ENCODE assay signal across 27 cellular contexts in the genomic region with DNA sequence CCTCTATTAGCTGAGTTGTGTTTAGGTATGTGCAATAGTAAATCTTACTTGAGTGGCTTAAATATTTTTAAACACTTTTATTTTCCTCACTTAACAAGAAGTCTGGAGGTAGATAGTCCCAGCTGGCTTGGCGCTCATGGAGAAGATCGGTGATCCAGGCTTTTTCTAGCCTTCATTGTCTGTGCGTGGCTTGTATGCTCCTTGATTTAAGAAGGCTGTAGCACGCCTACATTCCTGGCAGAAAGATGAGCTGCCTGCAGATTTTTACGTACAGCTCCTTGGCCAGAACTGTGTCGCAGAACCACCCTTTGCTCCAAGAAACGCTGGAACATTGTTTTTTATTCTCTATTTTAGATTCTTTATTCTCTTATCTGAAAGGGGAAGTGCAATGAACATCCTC.
"Had no signal": no experiment of that assay in that cellular context is flagged by ENCODE, and none has a peak within 500 bp of the region (broad histone marks: within the 10 kb centered on the region; RNA-seq: fewer than 3 reads in every experiment).

No MANE protein-coding gene starts in this region.

- H3K27me3 Mint-ChIP-seq: progenitor cell of endocrine pancreas; stimulated activated memory B cell treated with anti-CD40 and anti-IgM and Interleukin-4, amounts not matched to agents 10 μg/mL and 1 μg/mL and 100 μg/mL, for 72 hours had no signal

- H3K4me3 ChIP-seq: left ventricle myocardium inferior, lung, mucosa of descending colon, right atrium auricular region, right lobe of liver, smooth muscle cell, testis, thyroid gland, transverse colon, upper lobe of left lung had no signal

- H3K4me3 Mint-ChIP-seq: memory B cell; naive thymus-derived CD8-positive, alpha-beta T cell; nephron; neural crest cell; stimulated activated memory B cell treated with anti-CD40 and anti-IgM and Interleukin-4, amounts not matched to agents 10 μg/mL and 1 μg/mL and 100 μg/mL, for 72 hours; stimulated activated naive CD8-positive, alpha-beta T cell treated with anti-CD3 and anti-CD28 coated beads, Interleukin-15, amount 100 ng/mL, for 72 hours had no signal

- H3K4me1 Mint-ChIP-seq: memory B cell; naive thymus-derived CD8-positive, alpha-beta T cell; neural crest cell; stimulated activated memory B cell treated with anti-CD40 and anti-IgM and Interleukin-4, amounts not matched to agents 10 μg/mL and 1 μg/mL and 100 μg/mL, for 72 hours; stimulated activated naive CD8-positive, alpha-beta T cell treated with anti-CD3 and anti-CD28 coated beads, Interleukin-15, amount 100 ng/mL, for 72 hours had no signal

- DNase-seq: left ventricle myocardium inferior; midbrain; mucosa of descending colon; naive thymus-derived CD8-positive, alpha-beta T cell; nucleus accumbens; right lobe of liver; stimulated activated CD4-positive, alpha-beta T cell treated with anti-CD3 and anti-CD28 coated beads, Interleukin-1b, Interleukin-23, amount 100 ng/mL, for 48 hours; stimulated activated CD4-positive, alpha-beta T cell treated with anti-CD3 and anti-CD28 coated beads, Interleukin-2, amount 100 ng/mL, for 48 hours; stimulated activated CD4-positive, alpha-beta T cell treated with anti-CD3 and anti-CD28 coated beads, Interleukin-4, amount 100 ng/mL, for 4 hours; stimulated activated CD8-positive, alpha-beta memory T cell treated with anti-CD3 and anti-CD28 coated beads, Interleukin-4, amount 100 ng/mL, for 48 hours; stimulated activated naive CD4-positive, alpha-beta T cell treated with Interleukin-2 at 50 U/mL for 16 hours; stimulated activated naive CD8-positive, alpha-beta T cell treated with anti-CD3 and anti-CD28 coated beads, Interleukin-15, amount 100 ng/mL, for 72 hours; substantia nigra; testis; thyroid gland; transverse colon; upper lobe of left lung had no signal

- H3K9me3 Mint-ChIP-seq: memory B cell; stimulated activated naive CD8-positive, alpha-beta T cell treated with anti-CD3 and anti-CD28 coated beads, Interleukin-15, amount 100 ng/mL, for 72 hours had no signal

- H3K27ac Mint-ChIP-seq: memory B cell; naive thymus-derived CD8-positive, alpha-beta T cell; progenitor cell of endocrine pancreas; stimulated activated memory B cell treated with anti-CD40 and anti-IgM and Interleukin-4, amounts not matched to agents 10 μg/mL and 1 μg/mL and 100 μg/mL, for 72 hours had no signal

- H3K36me3 Mint-ChIP-seq: memory B cell; naive thymus-derived CD8-positive, alpha-beta T cell; stimulated activated memory B cell treated with anti-CD40 and anti-IgM and Interleukin-4, amounts not matched to agents 10 μg/mL and 1 μg/mL and 100 μg/mL, for 72 hours had no signal

- FAIRE-seq: islet of Langerhans, urothelium cell line had no signal
